ENCODE assay signal across 7 cellular contexts in the genomic region with DNA sequence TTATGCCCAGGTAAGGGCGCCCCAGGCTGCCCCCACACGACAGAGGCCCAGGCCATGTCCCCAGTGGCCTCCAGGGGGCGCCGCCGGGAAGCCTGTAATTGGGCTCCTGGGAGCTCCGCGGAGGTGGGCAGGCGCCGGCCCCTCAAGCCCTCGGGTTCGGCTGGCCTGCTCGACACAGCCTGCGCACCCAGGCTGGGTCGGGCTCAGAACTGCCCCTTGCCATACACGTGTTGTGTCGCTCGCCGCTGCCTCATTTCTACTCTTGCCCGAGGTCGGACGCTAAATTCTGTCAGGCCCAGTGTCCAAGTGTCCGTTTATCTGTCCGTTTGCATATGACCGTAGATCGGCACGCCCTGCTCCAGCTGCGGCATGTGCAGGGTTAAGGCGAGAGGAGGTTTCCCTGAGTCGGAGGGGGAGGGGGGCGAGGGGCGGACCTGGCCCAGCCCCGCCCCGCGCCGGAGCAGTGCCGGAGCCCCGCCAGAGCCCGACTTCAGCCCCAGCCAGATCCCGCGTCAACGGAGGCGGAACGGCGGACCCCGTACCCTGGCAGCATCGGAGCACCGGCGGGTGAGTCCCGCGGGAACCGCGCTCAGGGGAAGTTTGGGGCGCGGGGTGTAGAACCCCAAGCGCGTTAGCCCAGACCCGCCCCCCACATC. TPM values are rescaled to one million over a fixed set of nuclear protein-coding genes. Genes with fewer than 3 reads are reported as not detected.
DNase-seq lines count a peak whose midpoint lies in the region; ATAC-seq, FAIRE-seq and TF ChIP-seq lines count a peak whose summit lies in the region.

A gene (plus strand): TSS at position 480 of the 656 bp plus-strand sequence. CDS start 1,172 bp downstream, outside the sequence.

- no peaks in the 10 kb centered on the region for H3K27me3 Mint-ChIP-seq in natural killer cell treated with Interleukin-12 subunit alpha and Interleukin-12 subunit beta and Interleukin-15 and Interleukin-18, amount 100 ng/mL, for 72 hours
- H3K27me3 Mint-ChIP-seq in stimulated activated naive B cell treated with anti-CD40 and anti-IgM and Interleukin-4, amounts not matched to agents 10 μg/mL and 1 μg/mL and 100 μg/mL, for 72 hours = peaks cover 0 to 5% of the 10 kb centered on the region in 2 donors

- H3K9me3 Mint-ChIP-seq in natural killer cell treated with Interleukin-12 subunit alpha and Interleukin-12 subunit beta and Interleukin-15 and Interleukin-18, amount 100 ng/mL, for 72 hours = no peaks in the 10 kb centered on the region
- no peaks in the 10 kb centered on the region for H3K9me3 Mint-ChIP-seq in stimulated activated naive B cell treated with anti-CD40 and anti-IgM and Interleukin-4, amounts not matched to agents 10 μg/mL and 1 μg/mL and 100 μg/mL, for 72 hours

- peak within 1 kb of the TSS; percentile 26 to 78 for H3K27ac Mint-ChIP-seq in natural killer cell treated with Interleukin-12 subunit alpha and Interleukin-12 subunit beta and Interleukin-15 and Interleukin-18, amount 100 ng/mL, for 72 hours
- H3K27ac Mint-ChIP-seq in stimulated activated naive B cell treated with anti-CD40 and anti-IgM and Interleukin-4, amounts not matched to agents 10 μg/mL and 1 μg/mL and 100 μg/mL, for 72 hours = peak within 1 kb of the TSS; percentile 51

- H3K36me3 Mint-ChIP-seq in natural killer cell treated with Interleukin-12 subunit alpha and Interleukin-12 subunit beta and Interleukin-15 and Interleukin-18, amount 100 ng/mL, for 72 hours = no peaks in the 10 kb centered on the region
- no peaks in the 10 kb centered on the region for H3K36me3 Mint-ChIP-seq in stimulated activated naive B cell treated with anti-CD40 and anti-IgM and Interleukin-4, amounts not matched to agents 10 μg/mL and 1 μg/mL and 100 μg/mL, for 72 hours

- DNase-seq in HTR-8/SVneo (ENCODE audit: insufficient read length, low spot score) = peak; percentile 85
- DNase-seq in RPMI8226 = peak; percentile 82
- peak; percentile 64 for DNase-seq in activated effector memory CD4-positive, alpha-beta T cell treated with Interleukin-2 at 50 U/mL for 16 hours
- DNase-seq in fibroblast of pulmonary artery (ENCODE audit: low read depth) = peak; percentile 90
- DNase-seq in natural killer cell treated with Interleukin-12 subunit alpha and Interleukin-12 subunit beta and Interleukin-15 and Interleukin-18, amount 100 ng/mL, for 72 hours (ENCODE audit: low spot score) = peak; percentile 84
- peak; percentile 64 for DNase-seq in stimulated activated naive B cell treated with anti-CD40 and anti-IgM and Interleukin-4, amounts not matched to agents 10 μg/mL and 1 μg/mL and 100 μg/mL, for 72 hours

- TF ChIP-seq CTCF in fibroblast of pulmonary artery (IDR thresholded peaks at IDR 0.05; ENCODE audit: low read length, missing control alignments) = peak; percentile 80

- peak; percentile 98 for FAIRE-seq in HTR-8/SVneo (lab: Jason Lieb, UNC)

- peaks cover 5 to 13% of the 10 kb centered on the region in 2 donors for H3K4me1 Mint-ChIP-seq in natural killer cell treated with Interleukin-12 subunit alpha and Interleukin-12 subunit beta and Interleukin-15 and Interleukin-18, amount 100 ng/mL, for 72 hours (ENCODE audit: low read depth in 2 of 2)
- peaks cover 10 to 21% of the 10 kb centered on the region in 2 donors for H3K4me1 Mint-ChIP-seq in stimulated activated naive B cell treated with anti-CD40 and anti-IgM and Interleukin-4, amounts not matched to agents 10 μg/mL and 1 μg/mL and 100 μg/mL, for 72 hours

- peak within 1 kb of the TSS; percentile 86 for H3K4me3 ChIP-seq in fibroblast of pulmonary artery (replicated peaks; ENCODE audit: low read depth, low read length)

- H3K4me3 Mint-ChIP-seq in natural killer cell treated with Interleukin-12 subunit alpha and Interleukin-12 subunit beta and Interleukin-15 and Interleukin-18, amount 100 ng/mL, for 72 hours = peak within 1 kb of the TSS; percentile 82
- H3K4me3 Mint-ChIP-seq in stimulated activated naive B cell treated with anti-CD40 and anti-IgM and Interleukin-4, amounts not matched to agents 10 μg/mL and 1 μg/mL and 100 μg/mL, for 72 hours = peak within 1 kb of the TSS; percentile 85 to 88

- ATAC-seq in GM18498 (IDR thresholded peaks at IDR 0.05; ENCODE audit: unreplicated experiment) = peak; percentile 57
- ATAC-seq in natural killer cell treated with Interleukin-12 subunit alpha and Interleukin-12 subunit beta and Interleukin-15 and Interleukin-18, amount 100 ng/mL, for 72 hours = peak; percentile 84 to 86
- ATAC-seq in stimulated activated naive B cell treated with anti-CD40 and anti-IgM and Interleukin-4, amounts not matched to agents 10 μg/mL and 1 μg/mL and 100 μg/mL, for 72 hours (replicated peaks) = peak; percentile 86 to 89

RNA-seq across cellular contexts. Expression of the gene that starts here (rescaled TPM):
- total RNA-seq in natural killer cell treated with Interleukin-12 subunit alpha and Interleukin-12 subunit beta and Interleukin-15 and Interleukin-18, amount 100 ng/mL, for 72 hours = 1 to 10 TPM; 1.3 to 3.1 TPM

Comparison
In these comparisons a context has a peak if more than half of its experiments do, and no peak if none do; other contexts are left out.
1. Peak in every context shown above with its lines: DNase-seq, ATAC-seq and H3K4me3 ChIP-seq.